ENCODE assay signal across 23 cellular contexts in genomic region chr20:57801046-57801445, GRCh38.
"Had no signal": no experiment of that assay in that cellular context is flagged by ENCODE, and none has a peak within 500 bp of the region (broad histone marks: within the 10 kb centered on the region; RNA-seq: fewer than 3 reads in every experiment).

No MANE protein-coding gene starts in this region.

- H3K9me3 ChIP-seq: gastrocnemius medialis, right atrium auricular region, suprapubic skin, tibial artery, upper lobe of right lung had no signal

- H3K27ac ChIP-seq: gastrocnemius medialis, hepatocyte, parathyroid adenoma, right atrium auricular region, suprapubic skin, tibial artery, upper lobe of right lung had no signal

- H3K36me3 ChIP-seq: gastrocnemius medialis, right atrium auricular region, suprapubic skin, tibial artery, upper lobe of right lung had no signal

- H3K9ac ChIP-seq: parathyroid adenoma had no signal

- H3K27me3 ChIP-seq: gastrocnemius medialis, hepatocyte, right atrium auricular region, suprapubic skin, tibial artery, upper lobe of right lung had no signal

- H3K4me1 ChIP-seq: gastrocnemius medialis, parathyroid adenoma, right atrium auricular region, suprapubic skin, tibial artery, upper lobe of right lung had no signal

- H3K4me3 ChIP-seq: gastrocnemius medialis, hepatocyte, right atrium auricular region, suprapubic skin, tibial artery, upper lobe of right lung had no signal

- ATAC-seq: activated naive CD8-positive, alpha-beta T cell treated with anti-CD3 and anti-CD28 coated beads, Interleukin-2, amount 50 U/mL, for 24 hours; effector memory CD8-positive, alpha-beta T cell; gastrocnemius medialis; naive thymus-derived CD8-positive, alpha-beta T cell; upper lobe of right lung had no signal

- DNase-seq: activated CD4-positive, alpha-beta memory T cell treated with anti-CD3 and anti-CD28 coated beads for 36 hours; activated CD4-positive, alpha-beta T cell treated with anti-CD3 and anti-CD28 coated beads, Interleukin-2, amount 10 ng/mL, durations not matched to agents 24 days and 14 days; activated CD8-positive, alpha-beta memory T cell treated with anti-CD3 and anti-CD28 coated beads, Interleukin-2, amount 50 U/mL, for 4 hours; activated naive CD8-positive, alpha-beta T cell treated with anti-CD3 and anti-CD28 coated beads, Interleukin-2, amount 50 U/mL, for 24 hours; activated T-cell treated with anti-CD3 and anti-CD28 coated beads, Interleukin-2, amount 50 U/mL, for 1 hour; amygdala; caudate nucleus; cortex of kidney; effector memory CD8-positive, alpha-beta T cell; erythroblast; gastrocnemius medialis; immature natural killer cell; naive thymus-derived CD8-positive, alpha-beta T cell; occipital lobe; stimulated activated CD4-positive, alpha-beta T cell treated with anti-CD3 and anti-CD28 coated beads, Interleukin-15, amount 100 ng/mL, for 24 hours; stimulated activated CD4-positive, alpha-beta T cell treated with anti-CD3 and anti-CD28 coated beads, Interleukin-2, amount 100 ng/mL, for 24 hours; stimulated activated naive CD4-positive, alpha-beta T cell; tibial artery; upper lobe of right lung had no signal

- H3K4me2 ChIP-seq: hepatocyte had no signal
